In genomic region chr12:105573574-105573973, GRCh38 we compare ENCODE assay signal across 15 cellular contexts.
"Had no signal": no experiment of that assay in that cellular context is flagged by ENCODE, and none has a peak within 500 bp of the region (broad histone marks: within the 10 kb centered on the region; RNA-seq: fewer than 3 reads in every experiment).

No MANE protein-coding gene starts in this region.

- H3K36me3 ChIP-seq: esophagus muscularis mucosa, gastroesophageal sphincter, left lung, pancreas had no signal

- H3K4me3 ChIP-seq: esophagus muscularis mucosa, gastroesophageal sphincter, left lung, lung, pancreas, smooth muscle cell had no signal

- H3K27ac ChIP-seq: epithelial cell of prostate, esophagus muscularis mucosa, gastroesophageal sphincter, left lung, pancreas had no signal

- ATAC-seq: gastroesophageal sphincter, pancreas, right cardiac atrium had no signal

- DNase-seq: effector memory CD4-positive, alpha-beta T cell; left lung; mesenchymal stem cell; midbrain; naive B cell; occipital lobe; pancreas; right cardiac atrium; stimulated activated CD4-positive, alpha-beta T cell treated with anti-CD3 and anti-CD28 coated beads, Interleukin-2, amount 100 ng/mL, for 48 hours; stimulated activated naive CD4-positive, alpha-beta T cell treated with Interleukin-2 at 50 U/mL for 16 hours had no signal

- H3K4me1 ChIP-seq: esophagus muscularis mucosa, gastroesophageal sphincter, left lung, pancreas had no signal

- H3K9me3 ChIP-seq: esophagus muscularis mucosa, gastroesophageal sphincter, left lung, pancreas had no signal

- H3K4me2 ChIP-seq: smooth muscle cell had no signal

- H3K27me3 ChIP-seq: esophagus muscularis mucosa, gastroesophageal sphincter, left lung, pancreas had no signal
